2 cellular contexts compared by ENCODE assay signal in genomic region chr10:101284171-101285092, GRCh38.
TF ChIP-seq lines count a peak whose summit lies in the region.

No MANE protein-coding gene starts in this region.

TF ChIP-seq in endothelial cell of umbilical vein, 7 proteins besides CTCF, POLR2A, EP300 and RAD21:
- TF ChIP-seq JUN (IDR thresholded peaks at IDR 0.05; ENCODE audit: borderline replicate concordance, insufficient read depth, insufficient read length, low read depth) (no peak), EZH2 (IDR thresholded peaks at IDR 0.05; ENCODE audit: borderline replicate concordance, low read depth, low read length, severe bottlenecking) (peak; percentile 97)

TF ChIP-seq in neural cell, 6 proteins besides CTCF, POLR2A, EP300 and RAD21:
- no peak for TF ChIP-seq REST (IDR thresholded peaks at IDR 0.05; ENCODE audit: borderline replicate concordance)
- TF ChIP-seq SMC3 (conservative IDR thresholded peaks at IDR 0.05; ENCODE audit: poor library complexity): no peak
- TF ChIP-seq MXI1 (conservative IDR thresholded peaks at IDR 0.05; ENCODE audit: poor library complexity, severe bottlenecking): no peak
- TF ChIP-seq TAF1 (IDR thresholded peaks at IDR 0.05; ENCODE audit: low read depth): no peak
- TF ChIP-seq POLR2AphosphoS5 (IDR thresholded peaks at IDR 0.05): no peak
- no peak for TF ChIP-seq EZH2 (IDR thresholded peaks at IDR 0.05; ENCODE audit: borderline replicate concordance, insufficient read depth, low read length, poor library complexity, severe bottlenecking)
TF ChIP-seq in neural cell: peak in this region for 0.
